8 cellular contexts compared by ENCODE assay signal in genomic region chr6:53484409-53485280, GRCh38.
DNase-seq lines count a peak whose midpoint lies in the region; ATAC-seq and TF ChIP-seq lines count a peak whose summit lies in the region.

No MANE protein-coding gene starts in this region.

- H3F3A ChIP-seq in PC-9 (ENCODE audit: insufficient read depth, low read depth), result no peaks in the 10 kb centered on the region

- H3K27me3 ChIP-seq in KMS-11 (ENCODE audit: insufficient read depth, low read depth) (no peaks in the 10 kb centered on the region), PC-9 (ENCODE audit: insufficient read depth, low read depth) (no peaks in the 10 kb centered on the region), ovary (no peaks in the 10 kb centered on the region), upper lobe of left lung (no peaks in the 10 kb centered on the region)

- H3K36me3 ChIP-seq in KMS-11 (ENCODE audit: insufficient read depth), result no peaks in the 10 kb centered on the region
- no peaks in the 10 kb centered on the region for H3K36me3 ChIP-seq in PC-9 (ENCODE audit: low read depth)
- no peaks in the 10 kb centered on the region for H3K36me3 ChIP-seq in ovary
- H3K36me3 ChIP-seq in upper lobe of left lung, result no peaks in the 10 kb centered on the region

- H3K79me2 ChIP-seq in KMS-11 (ENCODE audit: insufficient read depth, low read depth) (no peaks in the 10 kb centered on the region), PC-9 (ENCODE audit: low read depth) (no peaks in the 10 kb centered on the region)

- H4K20me1 ChIP-seq in KMS-11 (ENCODE audit: insufficient read depth) (no peaks in the 10 kb centered on the region), PC-9 (ENCODE audit: insufficient read depth) (no peaks in the 10 kb centered on the region)

- peak; percentile 95 for TF ChIP-seq CTCF in KMS-11 (conservative IDR thresholded peaks at IDR 0.05; ENCODE audit: low read depth, low read length)
- peak; percentile 98 for TF ChIP-seq CTCF in PC-9 (conservative IDR thresholded peaks at IDR 0.05)
- peak; percentile 84 for TF ChIP-seq CTCF in foreskin fibroblast (IDR thresholded peaks at IDR 0.05; ENCODE audit: low read depth, low read length)
- TF ChIP-seq CTCF in ovary (IDR thresholded peaks at IDR 0.05), result peak; percentile 87 to 90 (median 89)
- peak; percentile 80 to 94 (median 90) for TF ChIP-seq CTCF in upper lobe of left lung (IDR thresholded peaks at IDR 0.05)

- H3K27ac Mint-ChIP-seq in activated T-helper 1 cell treated with anti-CD3 and anti-CD28 coated beads, Interleukin-12 subunit alpha, Interleukin-12 subunit beta, Interleukin-2, Interleukin-4 antibody, amounts not matched to agents 30 ng/mL and 10 ng/mL and 1 ng/mL, durations not matched to agents 14 hours and 24 hours and 36 hours, result no peak overlapping the region

- intact Hi-C loops in PC-9 (cut with micrococcal nuclease; ENCODE audit: unreplicated experiment), result loop anchor here (1.0 to 2.0 kb wide), 6 partner anchors 47 to 1322 kb away; no protein-coding TSS in a partner anchor
- intact Hi-C loops in activated T-helper 1 cell treated with anti-CD3 and anti-CD28 coated beads, Interleukin-12 subunit alpha, Interleukin-12 subunit beta, Interleukin-2, Interleukin-4 antibody, amounts not matched to agents 30 ng/mL and 10 ng/mL and 1 ng/mL, durations not matched to agents 14 hours and 24 hours and 36 hours (cut with micrococcal nuclease), result loop anchor here (1.0 to 10.0 kb wide), 8 partner anchors 47 to 820 kb away; no protein-coding TSS in a partner anchor
- intact Hi-C loops in ovary (cut with DNase I), result loop anchor here in 3 of 4 donors (2.0 to 5.0 kb wide), 2 partner anchors 312 kb away; no protein-coding TSS in a partner anchor

- H3K4me3 Mint-ChIP-seq in activated T-helper 1 cell treated with anti-CD3 and anti-CD28 coated beads, Interleukin-12 subunit alpha, Interleukin-12 subunit beta, Interleukin-2, Interleukin-4 antibody, amounts not matched to agents 30 ng/mL and 10 ng/mL and 1 ng/mL, durations not matched to agents 14 hours and 24 hours and 36 hours, result no peak overlapping the region

- H3K9ac ChIP-seq in KMS-11, result no peak overlapping the region

- TF ChIP-seq EP300 in ovary (IDR thresholded peaks at IDR 0.05) (no peak), upper lobe of left lung (IDR thresholded peaks at IDR 0.05) (no peak)

- H3K4me1 Mint-ChIP-seq in activated T-helper 1 cell treated with anti-CD3 and anti-CD28 coated beads, Interleukin-12 subunit alpha, Interleukin-12 subunit beta, Interleukin-2, Interleukin-4 antibody, amounts not matched to agents 30 ng/mL and 10 ng/mL and 1 ng/mL, durations not matched to agents 14 hours and 24 hours and 36 hours (ENCODE audit: low read depth), result peaks cover 30% of the 10 kb centered on the region

- H3K9me3 ChIP-seq in PC-9 (ENCODE audit: insufficient read depth, low read depth) (no peaks in the 10 kb centered on the region), ovary (no peaks in the 10 kb centered on the region), upper lobe of left lung (no peaks in the 10 kb centered on the region)

- CTCF ChIA-PET in PC-9 (lab: Charles Lee), result interaction anchor here (0.5 to 0.7 kb wide), 6 partner anchors 32 to 800 kb away, joined by 3 to 7 read pairs (median 3); no protein-coding TSS in a partner anchor

- TF ChIP-seq POLR2A in ovary (IDR thresholded peaks at IDR 0.05) (no peak), upper lobe of left lung (IDR thresholded peaks at IDR 0.05) (no peak)

- H3K9me2 ChIP-seq in PC-9 (ENCODE audit: insufficient read depth), result no peaks in the 10 kb centered on the region

- ATAC-seq in upper lobe of left lung (ENCODE audit: low FRiP score in 2 of 2) (peak; percentile 62 to 92), HG03469 (IDR thresholded peaks at IDR 0.05; ENCODE audit: unreplicated experiment) (no peak)

- H2AFZ ChIP-seq in KMS-11 (ENCODE audit: low read depth), result no peak overlapping the region; the same call in 1 of the 2 replicates
- no peak overlapping the region for H2AFZ ChIP-seq in PC-9

- DNase-seq in DMS114 treated with DMSO at 0.1 percent for 48 hours (lab: John Stamatoyannopoulos, UW; ENCODE audit: unreplicated experiment), result peak; percentile 79
- DNase-seq in PC-9, result peak in 1 of 2 experiments; percentile 42
- DNase-seq in activated T-helper 1 cell treated with anti-CD3 and anti-CD28 coated beads, Interleukin-12 subunit alpha, Interleukin-12 subunit beta, Interleukin-2, Interleukin-4 antibody, amounts not matched to agents 30 ng/mL and 10 ng/mL and 1 ng/mL, durations not matched to agents 14 hours and 24 hours and 36 hours (ENCODE audit: low spot score), result peak; percentile 32
- DNase-seq in foreskin fibroblast, result peak; percentile 43 to 84
- DNase-seq in ovary, result peak in 4 of 5 donors; percentile 44 to 74 (median 58)
- DNase-seq in upper lobe of left lung, result peak in 1 of 2 donors; percentile 65

- H3K27ac ChIP-seq in KMS-11 (no peak overlapping the region), PC-9 (no peak overlapping the region), ovary (no peak overlapping the region), upper lobe of left lung (peak overlapping the region in 1 of 4 donors; percentile 30)

- no peaks in the 10 kb centered on the region for H3K9me3 Mint-ChIP-seq in activated T-helper 1 cell treated with anti-CD3 and anti-CD28 coated beads, Interleukin-12 subunit alpha, Interleukin-12 subunit beta, Interleukin-2, Interleukin-4 antibody, amounts not matched to agents 30 ng/mL and 10 ng/mL and 1 ng/mL, durations not matched to agents 14 hours and 24 hours and 36 hours

- 23 to 27% (median 24%) methylated on average over 10 of the region's 10 CpGs for WGBS in ovary, 3 donors
- WGBS in upper lobe of left lung, 2 donors, result 31 to 34% methylated on average over 10 of the region's 10 CpGs

- H3K4me1 ChIP-seq in KMS-11 (ENCODE audit: low read depth, poor library complexity, severe bottlenecking) (no peaks in the 10 kb centered on the region), PC-9 (replicated peaks; ENCODE audit: insufficient read depth) (no peaks in the 10 kb centered on the region), ovary (ENCODE audit: insufficient read depth) (no peaks in the 10 kb centered on the region), upper lobe of left lung (peaks cover 6 to 23% (median 19%) of the 10 kb centered on the region in 4 donors)

- H3K4me2 ChIP-seq in KMS-11, result no peak overlapping the region
- peak overlapping the region; percentile 31; the same call in 1 of the 2 replicates for H3K4me2 ChIP-seq in PC-9

- H3K27me3 Mint-ChIP-seq in activated T-helper 1 cell treated with anti-CD3 and anti-CD28 coated beads, Interleukin-12 subunit alpha, Interleukin-12 subunit beta, Interleukin-2, Interleukin-4 antibody, amounts not matched to agents 30 ng/mL and 10 ng/mL and 1 ng/mL, durations not matched to agents 14 hours and 24 hours and 36 hours (ENCODE audit: insufficient read depth), result peaks cover 27% of the 10 kb centered on the region

- POLR2A ChIA-PET in PC-9 (lab: Charles Lee; ENCODE audit: unreplicated experiment), result no interaction called here

- no TSS peak for BruUV-seq in PC-9 (replicated peaks; lab: Mats Ljungman, UMichigan)

- H3K4me3 ChIP-seq in KMS-11 (IDR thresholded peaks at IDR 0.05; ENCODE audit: insufficient read depth, low read depth, low read length) (no peak overlapping the region), PC-9 (no peak overlapping the region), foreskin fibroblast (ENCODE audit: low read depth in 1 of 2, low read length in 2 of 2) (no peak overlapping the region), ovary (no peak overlapping the region), upper lobe of left lung (no peak overlapping the region)

- H3K36me3 Mint-ChIP-seq in activated T-helper 1 cell treated with anti-CD3 and anti-CD28 coated beads, Interleukin-12 subunit alpha, Interleukin-12 subunit beta, Interleukin-2, Interleukin-4 antibody, amounts not matched to agents 30 ng/mL and 10 ng/mL and 1 ng/mL, durations not matched to agents 14 hours and 24 hours and 36 hours (ENCODE audit: low read depth), result no peaks in the 10 kb centered on the region
